Comparison of ENCODE assay signal across 20 cellular contexts in the genomic region with DNA sequence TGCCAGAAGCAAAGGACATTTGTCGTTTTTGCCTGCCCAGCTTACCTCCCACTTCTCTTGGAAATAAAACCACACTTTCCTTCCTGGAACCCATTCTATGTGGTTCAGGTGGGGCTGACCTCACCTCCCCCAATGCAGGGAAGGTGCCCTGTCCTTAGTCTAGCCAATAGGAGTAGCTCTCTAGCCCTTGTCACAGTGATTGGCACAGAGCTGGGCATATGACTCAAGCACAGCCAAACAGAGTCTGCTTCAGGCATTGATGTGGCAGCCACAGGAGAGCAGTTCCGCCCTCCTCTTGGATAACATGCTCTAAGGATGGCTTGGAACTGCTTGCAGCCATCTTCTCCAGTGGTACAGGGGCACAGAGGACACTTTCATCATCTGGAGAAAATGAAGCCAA.
DNase-seq lines count a peak whose midpoint lies in the region; ATAC-seq and TF ChIP-seq lines count a peak whose summit lies in the region.
"Had no signal": no experiment of that assay in that cellular context is flagged by ENCODE, and none has a peak within 500 bp of the region (broad histone marks: within the 10 kb centered on the region; RNA-seq: fewer than 3 reads in every experiment).

No MANE protein-coding gene starts in this region.

- no peaks in the 10 kb centered on the region for H3K9me3 Mint-ChIP-seq in CD8-positive, alpha-beta T cell

- ATAC-seq in lower lobe of right lung, result peak; percentile 53 to 70
- no peak for ATAC-seq in CD8-positive, alpha-beta T cell
- ATAC-seq: naive thymus-derived CD4-positive, alpha-beta T cell; pancreas had no signal

- no peaks in the 10 kb centered on the region for H3K9me3 ChIP-seq in lower lobe of right lung
- H3K9me3 ChIP-seq in CD8-positive, alpha-beta T cell (ENCODE audit: low read length), result no peaks in the 10 kb centered on the region
- H3K9me3 ChIP-seq: adrenal gland, pancreas had no signal

- peak overlapping the region; percentile 14 for H3K27ac ChIP-seq in lower lobe of right lung
- no peak overlapping the region for H3K27ac ChIP-seq in CD8-positive, alpha-beta T cell (ENCODE audit: low read depth, low read length)
- H3K27ac ChIP-seq: adrenal gland, C4-2B, pancreas, thoracic aorta had no signal

- H3K27me3 ChIP-seq in lower lobe of right lung (ENCODE audit: low read depth), result no peaks in the 10 kb centered on the region
- H3K27me3 ChIP-seq in CD8-positive, alpha-beta T cell (ENCODE audit: insufficient read depth, low read length), result no peaks in the 10 kb centered on the region
- H3K27me3 ChIP-seq: adrenal gland, pancreas had no signal

- CTCF ChIA-PET in HEK293T (lab: Yijun Ruan, JAX), result interaction anchor here (0.6 kb wide), 1 partner anchor 13 kb away, joined by 3 read pairs; no protein-coding TSS in a partner anchor
- CTCF ChIA-PET in CD8-positive, alpha-beta T cell (lab: Charles Lee), result no interaction called here

- no peak for TF ChIP-seq CTCF in lower lobe of right lung (IDR thresholded peaks at IDR 0.05)
- TF ChIP-seq CTCF in CD8-positive, alpha-beta T cell (IDR thresholded peaks at IDR 0.05), result no peak

- no peaks in the 10 kb centered on the region for H3K4me1 Mint-ChIP-seq in CD8-positive, alpha-beta T cell (ENCODE audit: low read depth)

- H3K36me3 Mint-ChIP-seq in CD8-positive, alpha-beta T cell, result no peaks in the 10 kb centered on the region
- H3K36me3 Mint-ChIP-seq: naive thymus-derived CD4-positive, alpha-beta T cell had no signal

- H3K36me3 ChIP-seq in lower lobe of right lung, result no peaks in the 10 kb centered on the region
- H3K36me3 ChIP-seq in CD8-positive, alpha-beta T cell (ENCODE audit: insufficient read depth, low read length), result no peaks in the 10 kb centered on the region
- H3K36me3 ChIP-seq: adrenal gland, pancreas, thoracic aorta had no signal

- in situ Hi-C loops in Caki2 (cut with HindIII; ENCODE audit: low pct_unique_long_range_greater_than_20kb, low sequenced_read_pairs), result no loop called here

- H3K4me1 ChIP-seq in lower lobe of right lung, result peaks cover 15% of the 10 kb centered on the region
- no peaks in the 10 kb centered on the region for H3K4me1 ChIP-seq in CD8-positive, alpha-beta T cell (ENCODE audit: insufficient read depth, low read length)
- H3K4me1 ChIP-seq: adrenal gland had no signal

- H3K27me3 Mint-ChIP-seq in CD8-positive, alpha-beta T cell (ENCODE audit: low read depth), result peaks cover 35% of the 10 kb centered on the region

- no peak overlapping the region for H3K27ac Mint-ChIP-seq in CD8-positive, alpha-beta T cell
- H3K27ac Mint-ChIP-seq: naive thymus-derived CD4-positive, alpha-beta T cell had no signal

- intact Hi-C loops in lower lobe of right lung (cut with DNase I), result no loop called here
- intact Hi-C loops in CD8-positive, alpha-beta T cell (cut with DNase I, micrococcal nuclease), result no loop called here

- H3K4me3 ChIP-seq in lower lobe of right lung, result no peak overlapping the region
- H3K4me3 ChIP-seq in CD8-positive, alpha-beta T cell (ENCODE audit: low read depth, low read length), result no peak overlapping the region
- H3K4me3 ChIP-seq: adrenal gland, pancreas, thoracic aorta had no signal

- no peak overlapping the region for H3K4me3 Mint-ChIP-seq in CD8-positive, alpha-beta T cell
- H3K4me3 Mint-ChIP-seq: naive thymus-derived CD4-positive, alpha-beta T cell had no signal

- DNase-seq in Caki2 (ENCODE audit: low read depth), result peak; percentile 12
- DNase-seq in HEK293T (ENCODE audit: extremely low spot score), result no peak
- DNase-seq in astrocyte of the hippocampus (ENCODE audit: low read depth, low spot score), result peak; percentile 8
- no peak for DNase-seq in lower lobe of right lung
- DNase-seq in mucosa of gallbladder (ENCODE audit: low spot score), result no peak
- DNase-seq in NCI-H2171 (lab: John Stamatoyannopoulos, UW), result no peak
- DNase-seq in CD8-positive, alpha-beta T cell, result no peak
- no peak for DNase-seq in NCI-H345 (lab: John Stamatoyannopoulos, UW)
- DNase-seq: activated CD4-positive, alpha-beta T cell treated with anti-CD3 and anti-CD28 coated beads, Interleukin-2, amount 50 U/mL, for 4 hours; activated gamma-delta T cell treated with Interleukin-2 at 50 U/mL for 16 hours; activated T-cell treated with anti-CD3 and anti-CD28 coated beads for 4 hours; adrenal gland; DMS 273 treated with DMSO at 0.1 percent for 48 hours; H7; naive thymus-derived CD4-positive, alpha-beta T cell; NCI-H1417 treated with DMSO at 0.1 percent for 48 hours; NCI-H82; pancreas had no signal

- POLR2A ChIA-PET in HEK293T (lab: Yijun Ruan, JAX), result interaction anchor here (1.6 kb wide), 1 partner anchor 9 kb away, joined by 6 read pairs; no protein-coding TSS in a partner anchor
- POLR2A ChIA-PET in CD8-positive, alpha-beta T cell (lab: Charles Lee), result no interaction called here

TF ChIP-seq in HEK293T, 16 proteins besides CTCF, POLR2A, EP300 and RAD21:
- TF ChIP-seq PKNOX1 (IDR thresholded peaks at IDR 0.05) (peak; percentile 64), SUZ12 (IDR thresholded peaks at IDR 0.05) (no peak)

Comparison
In these comparisons a context has a peak if more than half of its experiments do, and no peak if none do; other contexts are left out.
1. DNase-seq: peak in Caki2 (single experiment) and astrocyte of the hippocampus (single experiment); none in HEK293T (single experiment), lower lobe of right lung (single experiment), mucosa of gallbladder (single experiment), NCI-H2171 (single experiment), CD8-positive, alpha-beta T cell (0 of 7) and NCI-H345 (single experiment).